Comparison of ENCODE assay signal across 20 cellular contexts in the genomic region with DNA sequence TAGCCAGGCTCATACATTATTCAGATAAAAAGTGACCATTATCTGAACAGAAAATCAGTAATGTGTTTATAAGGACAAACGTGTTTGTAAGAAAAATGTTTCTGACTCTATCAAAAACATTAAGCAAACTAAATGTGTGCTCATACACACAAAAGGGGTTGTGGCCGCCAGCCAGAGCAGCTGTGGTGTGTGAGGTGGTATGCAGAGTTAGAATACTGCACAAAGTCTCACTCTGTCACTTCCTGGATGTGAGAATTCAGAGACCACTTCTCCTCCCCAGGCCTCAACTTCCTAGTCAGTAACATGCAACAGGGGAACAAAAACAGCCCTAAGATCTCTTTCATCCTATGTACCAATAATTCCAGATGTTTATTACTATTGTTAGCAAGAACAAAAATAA. TPM values are rescaled to one million over a fixed set of nuclear protein-coding genes. Genes with fewer than 3 reads are reported as not detected.
DNase-seq lines count a peak whose midpoint lies in the region; ATAC-seq lines count a peak whose summit lies in the region.
"Had no signal": no experiment of that assay in that cellular context is flagged by ENCODE, and none has a peak within 500 bp of the region (broad histone marks: within the 10 kb centered on the region; RNA-seq: fewer than 3 reads in every experiment).

No MANE protein-coding gene starts in this region.

- POLR2A ChIA-PET in activated CD8-positive, alpha-beta T cell treated with anti-CD3 and anti-CD28 coated beads, Interleukin-2, amount 10 ng/mL, durations not matched to agents 7 days and 5 days (lab: Charles Lee) = interaction anchor here (0.9 kb wide), 1 partner anchor 79 kb away, joined by 4 read pairs; no protein-coding TSS in a partner anchor
- POLR2A ChIA-PET in CD4-positive, alpha-beta memory T cell (lab: Charles Lee; ENCODE audit: partially characterized antibody) = interaction anchor here (1.1 kb wide), 1 partner anchor 10 kb away, joined by 3 read pairs; no protein-coding TSS in a partner anchor

- H3K27ac ChIP-seq in CD4-positive, alpha-beta memory T cell (ENCODE audit: low read depth, low read length) = no peak overlapping the region
- H3K27ac ChIP-seq: PC-9, upper lobe of right lung had no signal

- no peak overlapping the region for H3K4me3 Mint-ChIP-seq in activated CD8-positive, alpha-beta T cell treated with anti-CD3 and anti-CD28 coated beads, Interleukin-2, amount 10 ng/mL, durations not matched to agents 7 days and 5 days
- H3K4me3 Mint-ChIP-seq in natural killer cell treated with Interleukin-12 subunit alpha and Interleukin-12 subunit beta and Interleukin-15 and Interleukin-18, amount 100 ng/mL, for 72 hours = peak overlapping the region; percentile 55
- no peak overlapping the region for H3K4me3 Mint-ChIP-seq in CD4-positive, alpha-beta memory T cell

- peaks cover 33% of the 10 kb centered on the region for H3K36me3 Mint-ChIP-seq in activated CD8-positive, alpha-beta T cell treated with anti-CD3 and anti-CD28 coated beads, Interleukin-2, amount 10 ng/mL, durations not matched to agents 7 days and 5 days (ENCODE audit: low read depth)
- peaks cover 22% of the 10 kb centered on the region for H3K36me3 Mint-ChIP-seq in natural killer cell treated with Interleukin-12 subunit alpha and Interleukin-12 subunit beta and Interleukin-15 and Interleukin-18, amount 100 ng/mL, for 72 hours
- H3K36me3 Mint-ChIP-seq in CD4-positive, alpha-beta memory T cell = peaks cover 0 to 10% of the 10 kb centered on the region in 2 donors

- in situ Hi-C loops in KBM-7 (cut with MboI; ENCODE audit: low pct_unique_long_range_greater_than_20kb, low sequenced_read_pairs) = no loop called here

- H3K9me3 ChIP-seq in CD4-positive, alpha-beta memory T cell (ENCODE audit: control insufficient read depth in 1 of 2, low read length in 2 of 2) = no peaks in the 10 kb centered on the region
- H3K9me3 ChIP-seq: upper lobe of right lung had no signal

- H3K4me1 Mint-ChIP-seq in activated CD8-positive, alpha-beta T cell treated with anti-CD3 and anti-CD28 coated beads, Interleukin-2, amount 10 ng/mL, durations not matched to agents 7 days and 5 days (ENCODE audit: low read depth) = peaks cover 36% of the 10 kb centered on the region
- peaks cover 35% of the 10 kb centered on the region in 2 donors for H3K4me1 Mint-ChIP-seq in natural killer cell treated with Interleukin-12 subunit alpha and Interleukin-12 subunit beta and Interleukin-15 and Interleukin-18, amount 100 ng/mL, for 72 hours (ENCODE audit: low read depth in 2 of 2)
- H3K4me1 Mint-ChIP-seq in CD4-positive, alpha-beta memory T cell = peaks cover 7 to 16% (median 11%) of the 10 kb centered on the region in 4 donors

- no peaks in the 10 kb centered on the region for H3K27me3 ChIP-seq in CD4-positive, alpha-beta memory T cell (ENCODE audit: insufficient read depth, low read length)
- H3K27me3 ChIP-seq: upper lobe of right lung had no signal

- H3K4me1 ChIP-seq in CD4-positive, alpha-beta memory T cell (ENCODE audit: insufficient read depth, low read length) = no peaks in the 10 kb centered on the region
- H3K4me1 ChIP-seq: upper lobe of right lung had no signal

- peak; percentile 83 for ATAC-seq in activated CD8-positive, alpha-beta T cell treated with anti-CD3 and anti-CD28 coated beads, Interleukin-2, amount 10 ng/mL, durations not matched to agents 7 days and 5 days
- peak; percentile 73 to 83 for ATAC-seq in natural killer cell treated with Interleukin-12 subunit alpha and Interleukin-12 subunit beta and Interleukin-15 and Interleukin-18, amount 100 ng/mL, for 72 hours
- ATAC-seq in HG03520 (IDR thresholded peaks at IDR 0.05; ENCODE audit: unreplicated experiment) = no peak
- ATAC-seq: upper lobe of right lung had no signal

- intact Hi-C loops in CD4-positive, alpha-beta memory T cell (cut with micrococcal nuclease) = no loop called here

- DNase-seq in NOMO-1 (lab: John Stamatoyannopoulos, UW; ENCODE audit: unreplicated experiment in 2 of 2) (peak; percentile 25 to 37), NOMO-1 treated with dmso at 0.1 percent for 144 hours (lab: John Stamatoyannopoulos, UW; ENCODE audit: unreplicated experiment) (no peak), KBM-7 (peak; percentile 47), COR-L47 (lab: John Stamatoyannopoulos, UW) (no peak)
- peak; percentile 61 for DNase-seq in activated CD8-positive, alpha-beta T cell treated with anti-CD3 and anti-CD28 coated beads, Interleukin-2, amount 10 ng/mL, durations not matched to agents 7 days and 5 days
- no peak for DNase-seq in natural killer cell treated with Interleukin-12 subunit alpha and Interleukin-12 subunit beta and Interleukin-15 and Interleukin-18, amount 100 ng/mL, for 72 hours (ENCODE audit: low spot score)
- no peak for DNase-seq in CD4-positive, alpha-beta memory T cell
- DNase-seq: 8988T; activated CD4-positive, CD25-positive, alpha-beta regulatory T cell treated with anti-CD3 and anti-CD28 coated beads, Interleukin-2, amount 50 U/mL, for 72 hours; effector CD8-positive, alpha-beta T cell; foreskin fibroblast; NCI-H1105 treated with DMSO at 0.1 percent for 48 hours; NCI-H2227 treated with DMSO at 0.1 percent for 48 hours; PC-9; T-helper 1 cell; upper lobe of right lung had no signal

- H3K36me3 ChIP-seq in CD4-positive, alpha-beta memory T cell (ENCODE audit: insufficient read depth, low read length) = no peaks in the 10 kb centered on the region
- H3K36me3 ChIP-seq: upper lobe of right lung had no signal

- no peak overlapping the region for H3K4me3 ChIP-seq in CD4-positive, alpha-beta memory T cell (ENCODE audit: low read length in 2 of 2)
- H3K4me3 ChIP-seq: PC-9, upper lobe of right lung had no signal

- H3K27me3 Mint-ChIP-seq in activated CD8-positive, alpha-beta T cell treated with anti-CD3 and anti-CD28 coated beads, Interleukin-2, amount 10 ng/mL, durations not matched to agents 7 days and 5 days (ENCODE audit: low read depth) = no peaks in the 10 kb centered on the region
- no peaks in the 10 kb centered on the region for H3K27me3 Mint-ChIP-seq in natural killer cell treated with Interleukin-12 subunit alpha and Interleukin-12 subunit beta and Interleukin-15 and Interleukin-18, amount 100 ng/mL, for 72 hours
- H3K27me3 Mint-ChIP-seq in CD4-positive, alpha-beta memory T cell = no peaks in the 10 kb centered on the region

- CTCF ChIA-PET in activated CD8-positive, alpha-beta T cell treated with anti-CD3 and anti-CD28 coated beads, Interleukin-2, amount 10 ng/mL, durations not matched to agents 7 days and 5 days (lab: Charles Lee) = interaction anchor here (1.5 to 3.3 kb wide), 3 partner anchors 11 to 26 kb away, joined by 4 to 19 read pairs (median 4); no protein-coding TSS in a partner anchor
- CTCF ChIA-PET in CD4-positive, alpha-beta memory T cell (lab: Charles Lee; ENCODE audit: partially characterized antibody) = no interaction called here

- peak overlapping the region; percentile 80 for H3K27ac Mint-ChIP-seq in activated CD8-positive, alpha-beta T cell treated with anti-CD3 and anti-CD28 coated beads, Interleukin-2, amount 10 ng/mL, durations not matched to agents 7 days and 5 days
- H3K27ac Mint-ChIP-seq in natural killer cell treated with Interleukin-12 subunit alpha and Interleukin-12 subunit beta and Interleukin-15 and Interleukin-18, amount 100 ng/mL, for 72 hours = peak overlapping the region; percentile 25 to 89
- peak overlapping the region in 2 of 7 donors; percentile 4 to 17 for H3K27ac Mint-ChIP-seq in CD4-positive, alpha-beta memory T cell
- H3K27ac Mint-ChIP-seq: activated T-helper 2 cell treated with anti-CD3 and anti-CD28 coated beads, Interferon-gamma antibody, Interleukin-2, Interleukin-4, amounts not matched to agents 10 μg/mL and 5 μg/mL and 100 μg/mL, durations not matched to agents 14 hours and 24 hours and 36 hours had no signal

- H3K9me3 Mint-ChIP-seq in activated CD8-positive, alpha-beta T cell treated with anti-CD3 and anti-CD28 coated beads, Interleukin-2, amount 10 ng/mL, durations not matched to agents 7 days and 5 days (ENCODE audit: insufficient read depth) = no peaks in the 10 kb centered on the region
- no peaks in the 10 kb centered on the region for H3K9me3 Mint-ChIP-seq in natural killer cell treated with Interleukin-12 subunit alpha and Interleukin-12 subunit beta and Interleukin-15 and Interleukin-18, amount 100 ng/mL, for 72 hours
- no peaks in the 10 kb centered on the region for H3K9me3 Mint-ChIP-seq in CD4-positive, alpha-beta memory T cell
- H3K9me3 Mint-ChIP-seq: activated T-helper 2 cell treated with anti-CD3 and anti-CD28 coated beads, Interferon-gamma antibody, Interleukin-2, Interleukin-4, amounts not matched to agents 10 μg/mL and 5 μg/mL and 100 μg/mL, durations not matched to agents 14 hours and 24 hours and 36 hours had no signal

RNA-seq across cellular contexts. Expression of a gene that starts 9.4 kb away (rescaled TPM):
- total RNA-seq in activated CD8-positive, alpha-beta T cell treated with anti-CD3 and anti-CD28 coated beads, Interleukin-2, amount 10 ng/mL, durations not matched to agents 7 days and 5 days = under 1 TPM; 0.26 to 0.40 TPM
- 1 to 10 TPM; 3.5 to 3.9 TPM for total RNA-seq in natural killer cell treated with Interleukin-12 subunit alpha and Interleukin-12 subunit beta and Interleukin-15 and Interleukin-18, amount 100 ng/mL, for 72 hours
- under 1 TPM; 0.61 to 0.99 TPM for total RNA-seq in CD4-positive, alpha-beta memory T cell
- polyA plus RNA-seq in CD4-positive, alpha-beta memory T cell = not detected
- total RNA-seq: H1, lung microvascular endothelial cell, PC-9, upper lobe of right lung had no signal
- polyA plus RNA-seq: H1 had no signal

RNA-seq across cellular contexts. Expression of a gene that starts 56.4 kb away (rescaled TPM):
- total RNA-seq in activated CD8-positive, alpha-beta T cell treated with anti-CD3 and anti-CD28 coated beads, Interleukin-2, amount 10 ng/mL, durations not matched to agents 7 days and 5 days = not detected
- not detected for total RNA-seq in natural killer cell treated with Interleukin-12 subunit alpha and Interleukin-12 subunit beta and Interleukin-15 and Interleukin-18, amount 100 ng/mL, for 72 hours
- not detected for total RNA-seq in CD4-positive, alpha-beta memory T cell
- not detected for polyA plus RNA-seq in CD4-positive, alpha-beta memory T cell
- total RNA-seq: activated T-helper 2 cell treated with anti-CD3 and anti-CD28 coated beads, Interferon-gamma antibody, Interleukin-2, Interleukin-4, amounts not matched to agents 10 μg/mL and 5 μg/mL and 100 μg/mL, durations not matched to agents 14 hours and 24 hours and 36 hours; H1; lung microvascular endothelial cell; PC-9; upper lobe of right lung had no signal
- polyA plus RNA-seq: H1 had no signal

Comparison
In these comparisons a context has a peak if more than half of its experiments do, and no peak if none do; other contexts are left out.
1. DNase-seq: peak in NOMO-1 (2 of 2), KBM-7 (single experiment) and activated CD8-positive, alpha-beta T cell treated with anti-CD3 and anti-CD28 coated beads, Interleukin-2, amount 10 ng/mL, durations not matched to agents 7 days and 5 days (single experiment); none in NOMO-1 treated with dmso at 0.1 percent for 144 hours (single experiment), natural killer cell treated with Interleukin-12 subunit alpha and Interleukin-12 subunit beta and Interleukin-15 and Interleukin-18, amount 100 ng/mL, for 72 hours (single experiment), CD4-positive, alpha-beta memory T cell (0 of 5) and COR-L47 (single experiment).